In genomic region chr11:47469411-47470179, GRCh38 we compare ENCODE assay signal across 10 cellular contexts. TPM values are rescaled to one million over a fixed set of nuclear protein-coding genes. Genes with fewer than 3 reads are reported as not detected.
DNase-seq lines count a peak whose midpoint lies in the region; ATAC-seq lines count a peak whose summit lies in the region.
"Had no signal": no experiment of that assay in that cellular context is flagged by ENCODE, and none has a peak within 500 bp of the region (broad histone marks: within the 10 kb centered on the region; RNA-seq: fewer than 3 reads in every experiment).

No MANE protein-coding gene starts in this region.

- H3K36me3 Mint-ChIP-seq in T-helper 1 cell treated with Interleukin-12 subunit alpha and Interleukin-12 subunit beta and Interleukin-4 antibody, amounts not matched to agents 30 μg/mL and 1 μg/mL, for 36 hours (ENCODE audit: low read depth), result peaks cover 48% of the 10 kb centered on the region
- peaks cover 49% of the 10 kb centered on the region for H3K36me3 Mint-ChIP-seq in activated naive CD8-positive, alpha-beta T cell treated with anti-CD3 and anti-CD28 coated beads, Interleukin-2, amount 50 U/mL, for 24 hours (ENCODE audit: low read depth)
- peaks cover 8 to 28% (median 19%) of the 10 kb centered on the region in 3 donors for H3K36me3 Mint-ChIP-seq in immature natural killer cell

- ATAC-seq in activated naive CD8-positive, alpha-beta T cell treated with anti-CD3 and anti-CD28 coated beads, Interleukin-2, amount 50 U/mL, for 24 hours, result no peak
- peak; percentile 37 for ATAC-seq in stimulated activated naive CD8-positive, alpha-beta T cell treated with anti-CD3 and anti-CD28 coated beads, Interleukin-15, amount 100 ng/mL, for 72 hours
- ATAC-seq in GM18511 (IDR thresholded peaks at IDR 0.05; ENCODE audit: unreplicated experiment), result no peak

- H3K9me3 Mint-ChIP-seq in T-helper 1 cell treated with Interleukin-12 subunit alpha and Interleukin-12 subunit beta and Interleukin-4 antibody, amounts not matched to agents 30 μg/mL and 1 μg/mL, for 36 hours, result no peaks in the 10 kb centered on the region
- no peaks in the 10 kb centered on the region for H3K9me3 Mint-ChIP-seq in activated naive CD8-positive, alpha-beta T cell treated with anti-CD3 and anti-CD28 coated beads, Interleukin-2, amount 50 U/mL, for 24 hours
- no peaks in the 10 kb centered on the region for H3K9me3 Mint-ChIP-seq in immature natural killer cell
- no peaks in the 10 kb centered on the region for H3K9me3 Mint-ChIP-seq in stimulated activated naive CD8-positive, alpha-beta T cell treated with anti-CD3 and anti-CD28 coated beads, Interleukin-15, amount 100 ng/mL, for 72 hours

- H3K4me3 Mint-ChIP-seq in T-helper 1 cell treated with Interleukin-12 subunit alpha and Interleukin-12 subunit beta and Interleukin-4 antibody, amounts not matched to agents 30 μg/mL and 1 μg/mL, for 36 hours, result no peak overlapping the region
- H3K4me3 Mint-ChIP-seq in activated naive CD8-positive, alpha-beta T cell treated with anti-CD3 and anti-CD28 coated beads, Interleukin-2, amount 50 U/mL, for 24 hours, result no peak overlapping the region
- peak overlapping the region in 1 of 5 donors; percentile 17 for H3K4me3 Mint-ChIP-seq in immature natural killer cell
- no peak overlapping the region for H3K4me3 Mint-ChIP-seq in stimulated activated naive CD8-positive, alpha-beta T cell treated with anti-CD3 and anti-CD28 coated beads, Interleukin-15, amount 100 ng/mL, for 72 hours

- DNase-seq in T-helper 1 cell (no peak), immature natural killer cell (no peak), NOMO-1 (lab: John Stamatoyannopoulos, UW; ENCODE audit: unreplicated experiment in 2 of 2) (no peak), dermis blood vessel endothelial cell (no peak)
- no peak for DNase-seq in activated naive CD8-positive, alpha-beta T cell treated with anti-CD3 and anti-CD28 coated beads, Interleukin-2, amount 50 U/mL, for 24 hours
- DNase-seq in stimulated activated naive CD8-positive, alpha-beta T cell treated with anti-CD3 and anti-CD28 coated beads, Interleukin-15, amount 100 ng/mL, for 72 hours, result no peak
- DNase-seq: ovary, SJCRH30 had no signal

- H3K4me1 Mint-ChIP-seq in T-helper 1 cell treated with Interleukin-12 subunit alpha and Interleukin-12 subunit beta and Interleukin-4 antibody, amounts not matched to agents 30 μg/mL and 1 μg/mL, for 36 hours (ENCODE audit: low read depth), result peaks cover 12% of the 10 kb centered on the region
- peaks cover 3% of the 10 kb centered on the region for H3K4me1 Mint-ChIP-seq in activated naive CD8-positive, alpha-beta T cell treated with anti-CD3 and anti-CD28 coated beads, Interleukin-2, amount 50 U/mL, for 24 hours
- peaks cover 3 to 8% of the 10 kb centered on the region in 2 donors for H3K4me1 Mint-ChIP-seq in immature natural killer cell
- H3K4me1 Mint-ChIP-seq in stimulated activated naive CD8-positive, alpha-beta T cell treated with anti-CD3 and anti-CD28 coated beads, Interleukin-15, amount 100 ng/mL, for 72 hours, result peaks cover 14% of the 10 kb centered on the region

- H3K27me3 Mint-ChIP-seq in T-helper 1 cell treated with Interleukin-12 subunit alpha and Interleukin-12 subunit beta and Interleukin-4 antibody, amounts not matched to agents 30 μg/mL and 1 μg/mL, for 36 hours (ENCODE audit: low read depth), result no peaks in the 10 kb centered on the region
- no peaks in the 10 kb centered on the region for H3K27me3 Mint-ChIP-seq in activated naive CD8-positive, alpha-beta T cell treated with anti-CD3 and anti-CD28 coated beads, Interleukin-2, amount 50 U/mL, for 24 hours
- H3K27me3 Mint-ChIP-seq in immature natural killer cell (ENCODE audit: low read depth in 3 of 3), result peaks cover 0 to 3% (median 2%) of the 10 kb centered on the region in 3 donors
- no peaks in the 10 kb centered on the region for H3K27me3 Mint-ChIP-seq in stimulated activated naive CD8-positive, alpha-beta T cell treated with anti-CD3 and anti-CD28 coated beads, Interleukin-15, amount 100 ng/mL, for 72 hours

- peak overlapping the region; percentile 29 for H3K27ac Mint-ChIP-seq in T-helper 1 cell treated with Interleukin-12 subunit alpha and Interleukin-12 subunit beta and Interleukin-4 antibody, amounts not matched to agents 30 μg/mL and 1 μg/mL, for 36 hours
- H3K27ac Mint-ChIP-seq in activated naive CD8-positive, alpha-beta T cell treated with anti-CD3 and anti-CD28 coated beads, Interleukin-2, amount 50 U/mL, for 24 hours, result peak overlapping the region; percentile 32
- peak overlapping the region in 4 of 6 donors; percentile 25 to 73 (median 52) for H3K27ac Mint-ChIP-seq in immature natural killer cell
- H3K27ac Mint-ChIP-seq in stimulated activated naive CD8-positive, alpha-beta T cell treated with anti-CD3 and anti-CD28 coated beads, Interleukin-15, amount 100 ng/mL, for 72 hours, result peak overlapping the region; percentile 83 to 85

RNA-seq across cellular contexts. Expression of gene RAPSN, which starts 20.7 kb away (rescaled TPM):
- not detected for polyA plus RNA-seq in immature natural killer cell
- total RNA-seq in dermis blood vessel endothelial cell, result 0.17 and 0.19 TPM in 2 replicates

RNA-seq across cellular contexts. Expression of gene PSMC3, which starts 43.4 kb away (rescaled TPM):
- polyA plus RNA-seq in immature natural killer cell, result 100 to 1,000 TPM; 157 to 207 (median 184) TPM
- total RNA-seq in dermis blood vessel endothelial cell, result 147 and 248 TPM in 2 replicates

Comparison
In these comparisons a context has a peak if more than half of its experiments do, and no peak if none do; other contexts are left out.
1. H3K27ac Mint-ChIP-seq: peak in every context shown above with its lines; median percentile 84 in stimulated activated naive CD8-positive, alpha-beta T cell treated with anti-CD3 and anti-CD28 coated beads, Interleukin-15, amount 100 ng/mL, for 72 hours; 52 in immature natural killer cell; 32 in activated naive CD8-positive, alpha-beta T cell treated with anti-CD3 and anti-CD28 coated beads, Interleukin-2, amount 50 U/mL, for 24 hours; 29 in T-helper 1 cell treated with Interleukin-12 subunit alpha and Interleukin-12 subunit beta and Interleukin-4 antibody, amounts not matched to agents 30 μg/mL and 1 μg/mL, for 36 hours.